Comparison of ENCODE assay signal across 15 cellular contexts in the genomic region with DNA sequence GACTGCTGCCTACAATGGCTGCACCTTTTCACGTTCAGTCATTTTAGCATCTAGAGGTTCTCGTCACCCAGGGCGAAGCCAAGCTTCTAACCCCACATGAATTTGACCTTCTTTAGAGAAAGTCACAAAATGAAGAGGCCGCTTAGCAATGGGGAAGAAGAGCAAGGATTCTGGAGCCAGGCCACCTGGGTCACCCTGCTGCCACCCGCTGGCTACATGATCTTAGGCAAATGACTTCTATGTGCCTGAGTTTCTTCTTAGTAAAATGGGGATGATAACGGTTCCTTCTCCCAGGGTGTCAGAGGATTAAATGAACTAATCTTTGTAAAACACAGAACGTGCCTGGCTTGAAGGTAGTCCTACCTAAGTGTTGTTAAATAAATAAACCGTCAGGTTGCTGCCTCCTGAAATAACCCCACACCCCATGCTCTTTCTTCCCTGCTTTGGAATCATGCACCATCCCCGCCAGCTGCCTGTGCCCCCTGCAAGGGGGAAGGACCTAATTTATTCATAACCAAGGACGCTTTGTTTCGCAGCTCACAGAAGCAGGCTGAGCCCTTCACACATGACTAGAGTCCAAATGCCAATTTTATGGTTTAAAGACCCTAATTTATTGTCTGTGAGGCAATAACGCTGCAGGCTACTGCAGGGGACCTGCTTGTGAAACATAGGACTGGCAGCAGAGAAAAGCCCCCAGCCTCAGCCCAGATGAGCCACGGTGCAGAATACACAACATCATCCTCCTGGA. TPM values are rescaled to one million over a fixed set of nuclear protein-coding genes. Genes with fewer than 3 reads are reported as not detected.
A peak's percentile ranks its signal among the peaks of the same experiment; 100 is the strongest.
DNase-seq lines count a peak whose midpoint lies in the region; ATAC-seq and TF ChIP-seq lines count a peak whose summit lies in the region.
"Had no signal": no experiment of that assay in that cellular context is flagged by ENCODE, and none has a peak within 500 bp of the region (broad histone marks: within the 10 kb centered on the region; RNA-seq: fewer than 3 reads in every experiment).

No MANE protein-coding gene starts in this region.

- peak overlapping the region; percentile 60 for H3K27ac ChIP-seq in OCI-LY1 (ENCODE audit: low read depth, low read length, poor library complexity, severe bottlenecking)
- H3K27ac ChIP-seq in endodermal cell (ENCODE audit: low read depth, low read length), result peak overlapping the region; percentile 25
- H3K27ac ChIP-seq in right cardiac atrium (ENCODE audit: low read length), result no peak overlapping the region
- H3K27ac ChIP-seq: BLaER1 treated with 17β-estradiol and CSF1 and Interleukin-3, amounts not matched to agents 10 nM and 100 nM; KMS-11 had no signal

- H3F3A ChIP-seq in OCI-LY1 (ENCODE audit: insufficient read depth, low read length), result no peaks in the 10 kb centered on the region

- no peak for ATAC-seq in GM21367 (IDR thresholded peaks at IDR 0.05; ENCODE audit: unreplicated experiment)
- ATAC-seq in GM18858 (IDR thresholded peaks at IDR 0.05; ENCODE audit: unreplicated experiment), result no peak
- ATAC-seq in right cardiac atrium, result no peak
- ATAC-seq: SK-N-SH treated with all-trans-retinoic acid at 6 μM for 48 hours had no signal

- H3K4me1 Mint-ChIP-seq in endodermal cell, result peaks cover 18% of the 10 kb centered on the region

- H3K36me3 ChIP-seq in OCI-LY1 (ENCODE audit: insufficient read depth, low read length), result 0 out of 2 replicates have a peak, but pooled peaks cover under 1% of the 10 kb centered on the region
- H3K36me3 ChIP-seq in endodermal cell (ENCODE audit: control insufficient read depth, insufficient read depth, low read length), result no peaks in the 10 kb centered on the region
- H3K36me3 ChIP-seq: BLaER1 treated with 17β-estradiol and CSF1 and Interleukin-3, amounts not matched to agents 10 nM and 100 nM had no signal

- H3K27me3 ChIP-seq in OCI-LY1 (ENCODE audit: insufficient read depth, low read length) (no peaks in the 10 kb centered on the region), endodermal cell (ENCODE audit: control insufficient read depth, insufficient read depth, low read length, poor library complexity, severe bottlenecking) (no peaks in the 10 kb centered on the region), right cardiac atrium (ENCODE audit: control insufficient read depth, insufficient read depth) (no peaks in the 10 kb centered on the region)
- H3K27me3 ChIP-seq: BLaER1 treated with 17β-estradiol and CSF1 and Interleukin-3, amounts not matched to agents 10 nM and 100 nM had no signal

- no peak overlapping the region; the same call in 1 of the 2 replicates for H3K4me2 ChIP-seq in OCI-LY1 (ENCODE audit: low read length)
- H3K4me2 ChIP-seq: BLaER1 treated with 17β-estradiol and CSF1 and Interleukin-3, amounts not matched to agents 10 nM and 100 nM; KMS-11 had no signal

- H3K9ac ChIP-seq in OCI-LY1 (ENCODE audit: low read length) (no peak overlapping the region; the same call in 1 of the 2 replicates), endodermal cell (ENCODE audit: extremely low read depth, low read length, poor library complexity, severe bottlenecking) (no peak overlapping the region)
- H3K9ac ChIP-seq: BLaER1 treated with 17β-estradiol and CSF1 and Interleukin-3, amounts not matched to agents 10 nM and 100 nM; KMS-11 had no signal

- H3K4me1 ChIP-seq in OCI-LY1 (ENCODE audit: insufficient read depth, low read length, severe bottlenecking) (peaks cover 43% of the 10 kb centered on the region), endodermal cell (ENCODE audit: control insufficient read depth, insufficient read depth, low read length) (peaks cover 8% of the 10 kb centered on the region), right cardiac atrium (ENCODE audit: control insufficient read depth, insufficient read depth, low read length) (no peaks in the 10 kb centered on the region)

- no peak overlapping the region for H2AFZ ChIP-seq in OCI-LY1 (ENCODE audit: low read length)

- no peak for TF ChIP-seq CTCF in OCI-LY1 (IDR thresholded peaks at IDR 0.05; ENCODE audit: low read length)
- peak; percentile 18 for TF ChIP-seq CTCF in endodermal cell (conservative IDR thresholded peaks at IDR 0.05)

- intact Hi-C loops in right cardiac atrium (cut with DNase I), result no loop called here

- no peaks in the 10 kb centered on the region for H3K9me2 ChIP-seq in OCI-LY1 (ENCODE audit: low read depth, low read length)

- no peak overlapping the region for H3K4me3 ChIP-seq in OCI-LY1 (ENCODE audit: low read depth, low read length, poor library complexity, severe bottlenecking)
- no peak overlapping the region for H3K4me3 ChIP-seq in endodermal cell (ENCODE audit: low read length)
- H3K4me3 ChIP-seq in right cardiac atrium (ENCODE audit: low read length), result no peak overlapping the region
- H3K4me3 ChIP-seq: BLaER1 treated with 17β-estradiol and CSF1 and Interleukin-3, amounts not matched to agents 10 nM and 100 nM had no signal

- H3K36me3 Mint-ChIP-seq in endodermal cell (ENCODE audit: low read depth), result no peaks in the 10 kb centered on the region

- 66 to 88% methylated on average over 9 to 13 of the region's 13 CpGs for WGBS in endodermal cell (ENCODE audit: insufficient coverage in 1 of 2, insufficient read length in 1 of 2), 2 experiments
- WGBS in right cardiac atrium, result 76% methylated on average over 13 of the region's 13 CpGs

- H3K4me3 Mint-ChIP-seq in endodermal cell, result no peak overlapping the region

- peaks cover 17% of the 10 kb centered on the region for H3K27me3 Mint-ChIP-seq in endodermal cell (ENCODE audit: insufficient read depth)

- H4K20me1 ChIP-seq in OCI-LY1 (ENCODE audit: insufficient read depth, low read length), result no peaks in the 10 kb centered on the region
- H4K20me1 ChIP-seq: BLaER1 treated with 17β-estradiol and CSF1 and Interleukin-3, amounts not matched to agents 10 nM and 100 nM had no signal

- no peaks in the 10 kb centered on the region for H3K9me3 Mint-ChIP-seq in endodermal cell

- DNase-seq in NCI-H146 (lab: John Stamatoyannopoulos, UW) (peak; percentile 41), NCI-H146 treated with DMSO at 0.1 percent for 48 hours (lab: John Stamatoyannopoulos, UW; ENCODE audit: unreplicated experiment) (no peak), endodermal cell (peak; percentile 63), retina (peak; percentile 63), right cardiac atrium (no peak)
- DNase-seq: 8988T, GF-D8, NCI-H446, NCI-H748 treated with DMSO at 0.1 percent for 48 hours had no signal

- no peaks in the 10 kb centered on the region for H3K79me2 ChIP-seq in OCI-LY1 (ENCODE audit: insufficient read depth, low read length)

- H3K9me3 ChIP-seq in OCI-LY1 (ENCODE audit: low read length) (no peaks in the 10 kb centered on the region), endodermal cell (ENCODE audit: control insufficient read depth, low read length) (no peaks in the 10 kb centered on the region), right cardiac atrium (ENCODE audit: control insufficient read depth, low read length) (no peaks in the 10 kb centered on the region)

- H3K27ac Mint-ChIP-seq in endodermal cell, result no peak overlapping the region

RNA-seq across cellular contexts. Expression of a gene that starts 28.6 kb away (rescaled TPM):
- total RNA-seq in endodermal cell (1 to 10 TPM; 1.8 to 6.0 TPM), right cardiac atrium (10 to 100 TPM in 1 of 4 donors, 1 to 10 TPM in 3; 6.2 to 16.2 (median 7.5) TPM)
- polyA plus RNA-seq in endodermal cell (2013, experiment 1 of 2), result 18.1 TPM
- polyA plus RNA-seq in endodermal cell (2013, experiment 2 of 2), result 14.0 TPM
- 4.9 TPM for polyA plus RNA-seq in right cardiac atrium

Comparison
In these comparisons a context has a peak if more than half of its experiments do, and no peak if none do; other contexts are left out.
1. DNase-seq: peak in NCI-H146 (single experiment), endodermal cell (single experiment) and retina (single experiment); none in NCI-H146 treated with DMSO at 0.1 percent for 48 hours (single experiment) and right cardiac atrium (0 of 3).